Comparison of ENCODE assay signal across 7 cellular contexts in the genomic region with DNA sequence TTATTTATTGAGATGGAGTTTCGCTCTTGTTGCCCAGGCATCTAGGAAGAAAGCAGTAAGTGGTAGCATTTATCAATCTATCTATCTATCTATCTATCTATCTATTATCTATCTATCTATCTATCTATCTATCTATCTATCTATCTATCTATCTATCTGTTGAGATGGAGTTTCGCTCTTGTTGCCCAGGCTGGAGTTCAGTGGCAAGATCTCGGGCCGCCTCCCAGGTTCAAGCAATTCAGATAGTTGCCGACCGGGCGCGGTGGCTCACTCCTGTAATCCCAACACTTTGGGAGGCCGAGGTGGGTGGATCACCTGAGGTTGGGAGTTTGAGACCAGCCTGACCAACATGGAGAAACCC. TPM values are rescaled to one million over a fixed set of nuclear protein-coding genes. Genes with fewer than 3 reads are reported as not detected.
DNase-seq lines count a peak whose midpoint lies in the region; ATAC-seq and TF ChIP-seq lines count a peak whose summit lies in the region.
"Not testable (repeated sequence)": the region's sequence is repeated elsewhere in the genome, so short reads cannot be mapped to it uniquely, and the experiment has no call there.

No MANE protein-coding gene starts in this region.

- in situ Hi-C loops in astrocyte of the cerebellum (cut with HindIII; ENCODE audit: low sequenced_read_pairs), result not testable (repeated sequence)

- peaks cover 12 to 33% (median 17%) of the 10 kb centered on the region in 3 donors for H3K4me1 ChIP-seq in esophagus squamous epithelium
- not testable (repeated sequence) for H3K4me1 ChIP-seq in skeletal muscle satellite cell (ENCODE audit: control insufficient read depth, insufficient read depth, low read length)

- not testable (repeated sequence) for H3K9ac ChIP-seq in skeletal muscle satellite cell (ENCODE audit: low read depth, low read length)

- H3K27ac Mint-ChIP-seq in WTC11 (peak overlapping the region; percentile 95), mesothelial cell of epicardium (peak overlapping the region; percentile 30)

- H3K4me1 Mint-ChIP-seq in WTC11 (peaks cover 32% of the 10 kb centered on the region), mesothelial cell of epicardium (peaks cover 14% of the 10 kb centered on the region)

- not testable (repeated sequence) for H3K9me3 ChIP-seq in esophagus squamous epithelium; skeletal muscle satellite cell (replicated peaks; ENCODE audit: low read length)

- not testable (repeated sequence) for H3K9me3 Mint-ChIP-seq in WTC11, mesothelial cell of epicardium

- peak overlapping the region; percentile 89 for H3K4me3 Mint-ChIP-seq in WTC11
- H3K4me3 Mint-ChIP-seq in mesothelial cell of epicardium, result peak overlapping the region; percentile 97

- not testable (repeated sequence) for TF ChIP-seq CTCF in GM12864 (IDR thresholded peaks at IDR 0.05; ENCODE audit: low read depth, low read length, missing control alignments); WTC11 (IDR thresholded peaks at IDR 0.05); astrocyte of the cerebellum (IDR thresholded peaks at IDR 0.05; ENCODE audit: low read depth, low read length, missing control alignments); esophagus squamous epithelium (IDR thresholded peaks at IDR 0.05); mesothelial cell of epicardium (IDR thresholded peaks at IDR 0.05; ENCODE audit: unreplicated experiment)

- WGBS in esophagus squamous epithelium, 2 donors, result 39 to 41% methylated on average over 8 to 9 of the region's 9 CpGs

- H3K36me3 Mint-ChIP-seq in WTC11 (peaks cover 21% of the 10 kb centered on the region), mesothelial cell of epicardium (peaks cover 10% of the 10 kb centered on the region)

- CTCF ChIA-PET in WTC11 (lab: Charles Lee), result interaction anchor here (0.6 to 5.4 kb wide), 6 partner anchors 10 to 169 kb away, joined by 3 to 66 read pairs (median 4); a partner anchor contains a TSS

- not testable (repeated sequence) for H3K27me3 ChIP-seq in esophagus squamous epithelium; skeletal muscle satellite cell (ENCODE audit: control insufficient read depth, insufficient read depth, low read length)

- POLR2A ChIA-PET in WTC11 (lab: Charles Lee), result interaction anchor here (0.6 to 1.4 kb wide), 5 partner anchors 55 to 1483 kb away, joined by 3 to 6 read pairs (median 5); a partner anchor contains a TSS

- peak overlapping the region; percentile 80 to 93 (median 88) for H3K27ac ChIP-seq in esophagus squamous epithelium

- peaks cover 0 to 33% (median 0%) of the 10 kb centered on the region in 3 donors for H3K36me3 ChIP-seq in esophagus squamous epithelium
- H3K36me3 ChIP-seq in skeletal muscle satellite cell (ENCODE audit: insufficient read depth, low read length), result not testable (repeated sequence)

- TF ChIP-seq POLR2A in esophagus squamous epithelium (IDR thresholded peaks at IDR 0.05), result not testable (repeated sequence)

- intact Hi-C loops in esophagus squamous epithelium (cut with DNase I), result loop anchor here (5.0 kb wide), 1 partner anchor 34 kb away; a partner anchor contains a TSS

- H3K4me2 ChIP-seq in skeletal muscle satellite cell (ENCODE audit: low read length), result peak overlapping the region; percentile 99

- ATAC-seq in WTC11, result not testable (repeated sequence)

- H3K27me3 Mint-ChIP-seq in WTC11 (ENCODE audit: low read depth); mesothelial cell of epicardium (ENCODE audit: low read depth): not testable (repeated sequence)

- DNase-seq in GM12864 (ENCODE audit: low read depth); astrocyte of the cerebellum (ENCODE audit: low read depth); esophagus squamous epithelium (lab: John Stamatoyannopoulos, UW); mesothelial cell of epicardium (ENCODE audit: low spot score in 2 of 2, unreplicated experiment in 2 of 2): not testable (repeated sequence)
- peak; percentile 7 for DNase-seq in NCI-H345 (lab: John Stamatoyannopoulos, UW)
- DNase-seq in WTC11 (ENCODE audit: low spot score), result peak; percentile 32

- H3K4me3 ChIP-seq in GM12864 (ENCODE audit: low read depth, low read length) (peak overlapping the region; percentile 24; the same call in 1 of the 2 replicates), astrocyte of the cerebellum (ENCODE audit: low read depth, low read length) (peak overlapping the region; percentile 60), esophagus squamous epithelium (peak overlapping the region; percentile 53 to 91 (median 60)), skeletal muscle satellite cell (ENCODE audit: low read length) (peak overlapping the region; percentile 100)

RNA-seq across cellular contexts. Expression of a gene that starts 0.5 kb away (rescaled TPM):
- total RNA-seq in WTC11 (2021) (81.3 to 101 TPM (median 84.3 TPM) in 3 replicates), esophagus squamous epithelium (10 to 100 TPM; 26.5 to 61.2 (median 47.7) TPM), mesothelial cell of epicardium (84.0 to 89.2 TPM (median 85.2 TPM) in 3 replicates)
- total RNA-seq in skeletal muscle satellite cell (2012; rRNA removed), result 70.7 and 79.7 TPM in 2 replicates

RNA-seq across cellular contexts. Expression of a gene that starts 6.9 kb away (rescaled TPM):
- 82.3 to 88.1 TPM (median 88.0 TPM) in 3 replicates for total RNA-seq in WTC11 (2021)
- total RNA-seq in esophagus squamous epithelium, result 1 to 10 TPM; 4.7 to 7.7 (median 6.9) TPM
- total RNA-seq in mesothelial cell of epicardium, result 11.6 to 14.7 TPM (median 13.2 TPM) in 3 replicates
- total RNA-seq in skeletal muscle satellite cell (2012; rRNA removed), result 11.9 and 12.7 TPM in 2 replicates

RNA-seq across cellular contexts. Expression of a gene that starts 10.3 kb away (rescaled TPM):
- total RNA-seq in WTC11 (2021) (33.8 to 42.1 TPM (median 36.3 TPM) in 3 replicates), esophagus squamous epithelium (10 to 100 TPM; 11.5 to 40.2 (median 19.0) TPM), mesothelial cell of epicardium (40.2 to 42.9 TPM (median 42.8 TPM) in 3 replicates)
- 11.4 TPM in 2 replicates for total RNA-seq in skeletal muscle satellite cell (2012; rRNA removed)

RNA-seq across cellular contexts. Expression of a gene that starts 26.4 kb away (rescaled TPM):
- total RNA-seq in WTC11 (2021) (21.4 to 23.6 TPM (median 22.2 TPM) in 3 replicates), esophagus squamous epithelium (10 to 100 TPM; 35.6 to 60.1 (median 43.3) TPM), mesothelial cell of epicardium (31.3 to 33.9 TPM (median 32.6 TPM) in 3 replicates)
- total RNA-seq in skeletal muscle satellite cell (2012; rRNA removed), result 48.3 and 49.9 TPM in 2 replicates

RNA-seq across cellular contexts. Expression of a gene that starts 31.0 kb away (rescaled TPM):
- 25.5 to 26.4 TPM (median 25.9 TPM) in 3 replicates for total RNA-seq in WTC11 (2021)
- 10 to 100 TPM; 13.2 to 28.4 (median 22.0) TPM for total RNA-seq in esophagus squamous epithelium
- 17.4 to 21.4 TPM (median 19.2 TPM) in 3 replicates for total RNA-seq in mesothelial cell of epicardium
- 17.0 and 19.5 TPM in 2 replicates for total RNA-seq in skeletal muscle satellite cell (2012; rRNA removed)

Comparison
In these comparisons a context has a peak if more than half of its experiments do, and no peak if none do; other contexts are left out.
1. H3K4me3 ChIP-seq: peak in every context shown above with its lines; median percentile 100 in skeletal muscle satellite cell; 60 in astrocyte of the cerebellum; 60 in esophagus squamous epithelium; 24 in GM12864.